Comparison of ENCODE assay signal across 6 cellular contexts in the genomic region with DNA sequence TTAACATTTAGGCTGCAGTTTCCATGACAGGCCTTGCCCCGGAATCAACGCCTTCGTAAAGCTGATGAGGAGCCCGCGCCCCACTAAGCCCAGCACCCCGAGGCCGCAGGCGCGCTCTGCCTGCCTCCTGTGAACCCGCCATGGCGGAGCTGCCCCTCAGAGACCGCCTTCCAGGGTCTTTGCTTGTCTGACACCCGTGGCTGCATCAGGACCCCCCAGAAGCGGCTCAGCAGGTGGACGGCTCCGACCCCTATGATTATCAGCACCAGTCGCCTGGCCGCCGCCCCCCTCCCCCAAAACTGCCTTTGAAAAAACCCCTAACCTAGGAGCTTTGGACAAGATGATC. TPM values are rescaled to one million over a fixed set of nuclear protein-coding genes. Genes with fewer than 3 reads are reported as not detected.
DNase-seq lines count a peak whose midpoint lies in the region; ATAC-seq and TF ChIP-seq lines count a peak whose summit lies in the region.

No MANE protein-coding gene starts in this region.

- H3K9me3 Mint-ChIP-seq in activated naive CD4-positive, alpha-beta T cell treated with anti-CD3 and anti-CD28 coated beads, Interleukin-2, amount 10 ng/mL, durations not matched to agents 7 days and 5 days, result no peaks in the 10 kb centered on the region

- TF ChIP-seq CTCF in left ventricle myocardium inferior (IDR thresholded peaks at IDR 0.05; ENCODE audit: borderline replicate concordance) (no peak), upper lobe of left lung (IDR thresholded peaks at IDR 0.05) (no peak)

- H3K27ac ChIP-seq in left ventricle myocardium inferior (replicated peaks) (peak overlapping the region; percentile 95), upper lobe of left lung (peak overlapping the region; percentile 68 to 82 (median 78))

- H3K4me3 ChIP-seq in left ventricle myocardium inferior, result peak overlapping the region; percentile 98
- peak overlapping the region; percentile 0 to 97 (median 82) for H3K4me3 ChIP-seq in upper lobe of left lung

- H3K4me1 ChIP-seq in left ventricle myocardium inferior (peaks cover 59% of the 10 kb centered on the region), upper lobe of left lung (peaks cover 23 to 34% (median 29%) of the 10 kb centered on the region in 4 donors)

- CTCF ChIA-PET in activated naive CD4-positive, alpha-beta T cell treated with anti-CD3 and anti-CD28 coated beads, Interleukin-2, amount 10 ng/mL, durations not matched to agents 7 days and 5 days (lab: Charles Lee), result interaction anchor here (0.6 to 1.9 kb wide), 6 partner anchors 9 to 217 kb away, joined by 3 to 12 read pairs (median 4); a partner anchor contains a TSS

- no peaks in the 10 kb centered on the region for H3K27me3 Mint-ChIP-seq in activated naive CD4-positive, alpha-beta T cell treated with anti-CD3 and anti-CD28 coated beads, Interleukin-2, amount 10 ng/mL, durations not matched to agents 7 days and 5 days

- WGBS in upper lobe of left lung, 2 donors, result 49 to 61% methylated on average over 15 to 17 of the region's 19 CpGs

- peaks cover 25% of the 10 kb centered on the region for H3K36me3 Mint-ChIP-seq in activated naive CD4-positive, alpha-beta T cell treated with anti-CD3 and anti-CD28 coated beads, Interleukin-2, amount 10 ng/mL, durations not matched to agents 7 days and 5 days

- no peak for TF ChIP-seq POLR2A in upper lobe of left lung (IDR thresholded peaks at IDR 0.05)

- no peak for TF ChIP-seq EP300 in upper lobe of left lung (IDR thresholded peaks at IDR 0.05)

- H3K9me3 ChIP-seq in left ventricle myocardium inferior (replicated peaks) (no peaks in the 10 kb centered on the region), upper lobe of left lung (no peaks in the 10 kb centered on the region)

- H3K27me3 ChIP-seq in left ventricle myocardium inferior (ENCODE audit: low read depth), result no peaks in the 10 kb centered on the region
- H3K27me3 ChIP-seq in upper lobe of left lung, result no peaks in the 10 kb centered on the region

- H3K4me1 Mint-ChIP-seq in activated naive CD4-positive, alpha-beta T cell treated with anti-CD3 and anti-CD28 coated beads, Interleukin-2, amount 10 ng/mL, durations not matched to agents 7 days and 5 days, result peaks cover 35% of the 10 kb centered on the region

- intact Hi-C loops in left ventricle myocardium inferior (cut with micrococcal nuclease), result no loop called here

- H3K4me3 Mint-ChIP-seq in activated naive CD4-positive, alpha-beta T cell treated with anti-CD3 and anti-CD28 coated beads, Interleukin-2, amount 10 ng/mL, durations not matched to agents 7 days and 5 days, result peak overlapping the region; percentile 82

- peak in 1 of 2 donors; percentile 44 for ATAC-seq in upper lobe of left lung (ENCODE audit: low FRiP score in 2 of 2)

- no peak for DNase-seq in activated naive CD4-positive, alpha-beta T cell treated with anti-CD3 and anti-CD28 coated beads, Interleukin-2, amount 10 ng/mL, durations not matched to agents 7 days and 5 days
- DNase-seq in activated naive CD4-positive, alpha-beta T cell treated with Interleukin-2 at 50 U/mL for 16 hours, result no peak
- DNase-seq in left ventricle myocardium inferior, result no peak
- peak in 1 of 2 donors; percentile 75 for DNase-seq in upper lobe of left lung
- DNase-seq in stimulated activated CD4-positive, alpha-beta T cell treated with anti-CD3 and anti-CD28 coated beads, Interleukin-1b, Interleukin-23, amount 100 ng/mL, for 48 hours, result no peak
- DNase-seq in stimulated activated CD4-positive, alpha-beta T cell treated with anti-CD3 and anti-CD28 coated beads, Interleukin-4, amount 100 ng/mL, for 24 hours, result no peak

- H3K27ac Mint-ChIP-seq in activated naive CD4-positive, alpha-beta T cell treated with anti-CD3 and anti-CD28 coated beads, Interleukin-2, amount 10 ng/mL, durations not matched to agents 7 days and 5 days, result peak overlapping the region; percentile 74

- H3K36me3 ChIP-seq in left ventricle myocardium inferior (peaks cover 27% of the 10 kb centered on the region), upper lobe of left lung (peaks cover 5 to 46% (median 31%) of the 10 kb centered on the region in 4 donors)

RNA-seq across cellular contexts. Expression of a gene that starts 0.5 kb away (rescaled TPM):
- 18.0 TPM for total RNA-seq in left ventricle myocardium inferior
- total RNA-seq in upper lobe of left lung, result 100 to 1,000 TPM in 1 of 6 donors, 10 to 100 TPM in 5; 25.5 to 115 (median 42.4) TPM

RNA-seq across cellular contexts. Expression of a gene that starts 11.1 kb away (rescaled TPM):
- 11.6 TPM for total RNA-seq in left ventricle myocardium inferior
- total RNA-seq in upper lobe of left lung, result 10 to 100 TPM; 10.2 to 28.3 (median 20.9) TPM

RNA-seq across cellular contexts. Expression of a gene that starts 26.3 kb away (rescaled TPM):
- total RNA-seq in left ventricle myocardium inferior, result 16.2 TPM
- total RNA-seq in upper lobe of left lung, result 100 to 1,000 TPM in 3 of 6 donors, 10 to 100 TPM in 3; 74.9 to 202 (median 99.6) TPM

RNA-seq across cellular contexts. Expression of a gene that starts 27.6 kb away (rescaled TPM):
- total RNA-seq in left ventricle myocardium inferior (233 TPM), upper lobe of left lung (100 to 1,000 TPM in 2 of 6 donors, 10 to 100 TPM in 4; 36.5 to 172 (median 62.1) TPM)

RNA-seq across cellular contexts. Expression of a gene that starts 29.0 kb away (rescaled TPM):
- total RNA-seq in left ventricle myocardium inferior, result 9.0 TPM
- total RNA-seq in upper lobe of left lung, result 100 to 1,000 TPM in 1 of 6 donors, 10 to 100 TPM in 2, 1 to 10 TPM in 3; 6.0 to 104 (median 14.0) TPM
